In the genomic region with DNA sequence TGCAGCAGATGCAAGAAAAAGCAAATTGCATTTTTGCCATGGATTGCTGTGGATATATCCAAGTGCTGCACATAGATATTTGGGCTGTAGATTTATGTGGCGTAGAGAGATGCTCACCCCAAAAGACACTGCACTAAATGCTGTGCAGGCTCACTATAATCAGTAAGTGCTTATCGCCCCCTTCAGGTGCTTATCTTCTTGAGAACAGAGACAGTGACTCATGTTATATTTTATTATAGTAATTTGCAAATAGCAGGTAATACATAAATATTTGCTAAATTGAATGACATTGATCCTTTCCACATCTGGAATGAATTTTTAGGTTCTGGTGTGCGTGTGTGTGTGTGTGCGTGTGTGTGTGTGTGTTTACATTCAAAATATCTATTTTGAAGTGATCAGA, we compare ENCODE assay signal across 9 cellular contexts. TPM values are rescaled to one million over a fixed set of nuclear protein-coding genes. Genes with fewer than 3 reads are reported as not detected.
DNase-seq lines count a peak whose midpoint lies in the region; ATAC-seq and TF ChIP-seq lines count a peak whose summit lies in the region.
"Had no signal": no experiment of that assay in that cellular context is flagged by ENCODE, and none has a peak within 500 bp of the region (broad histone marks: within the 10 kb centered on the region; RNA-seq: fewer than 3 reads in every experiment).

No MANE protein-coding gene starts in this region.

- H3K27ac ChIP-seq in left ventricle myocardium inferior (replicated peaks) (no peak overlapping the region), OCI-LY1 (ENCODE audit: low read depth, low read length, poor library complexity, severe bottlenecking) (no peak overlapping the region)
- H3K27ac ChIP-seq: parathyroid adenoma had no signal

- no peak overlapping the region for H3K4me2 ChIP-seq in OCI-LY1 (ENCODE audit: low read length)

- H3K79me2 ChIP-seq in OCI-LY1 (ENCODE audit: insufficient read depth, low read length) = no peaks in the 10 kb centered on the region
- H3K79me2 ChIP-seq: parathyroid adenoma had no signal

- H4K20me1 ChIP-seq in OCI-LY1 (ENCODE audit: insufficient read depth, low read length) = no peaks in the 10 kb centered on the region

- no peak overlapping the region for H3K4me3 ChIP-seq in left ventricle myocardium inferior
- no peak overlapping the region for H3K4me3 ChIP-seq in OCI-LY1 (ENCODE audit: low read depth, low read length, poor library complexity, severe bottlenecking)

- H3K4me1 ChIP-seq in left ventricle myocardium inferior (no peaks in the 10 kb centered on the region), OCI-LY1 (ENCODE audit: insufficient read depth, low read length, severe bottlenecking) (no peaks in the 10 kb centered on the region)
- H3K4me1 ChIP-seq: parathyroid adenoma had no signal

- TF ChIP-seq POLR2A in erythroblast (IDR thresholded peaks at IDR 0.05; ENCODE audit: low read length) = no peak

- H2AFZ ChIP-seq in OCI-LY1 (ENCODE audit: low read length) = no peak overlapping the region
- H2AFZ ChIP-seq: parathyroid adenoma had no signal

- peak; percentile 36 for TF ChIP-seq CTCF in left ventricle myocardium inferior (IDR thresholded peaks at IDR 0.05; ENCODE audit: borderline replicate concordance)
- TF ChIP-seq CTCF in OCI-LY1 (IDR thresholded peaks at IDR 0.05; ENCODE audit: low read length) = peak; percentile 53; the same call in 1 of the 2 replicates

- peaks cover 6% of the 10 kb centered on the region for H3K27me3 ChIP-seq in left ventricle myocardium inferior (ENCODE audit: low read depth)
- H3K27me3 ChIP-seq in OCI-LY1 (ENCODE audit: insufficient read depth, low read length) = no peaks in the 10 kb centered on the region

- H3K36me3 ChIP-seq in left ventricle myocardium inferior (no peaks in the 10 kb centered on the region), OCI-LY1 (ENCODE audit: insufficient read depth, low read length) (no peaks in the 10 kb centered on the region)

- no peak overlapping the region for H3K9ac ChIP-seq in OCI-LY1 (ENCODE audit: low read length)
- H3K9ac ChIP-seq: parathyroid adenoma had no signal

- ATAC-seq in left ventricle myocardium superior (no peak), GM21825 (IDR thresholded peaks at IDR 0.05; ENCODE audit: unreplicated experiment) (no peak), GM21723 (IDR thresholded peaks at IDR 0.05; ENCODE audit: unreplicated experiment) (no peak), GM19463 (IDR thresholded peaks at IDR 0.05; ENCODE audit: unreplicated experiment) (no peak)

- H3K9me3 ChIP-seq in left ventricle myocardium inferior (replicated peaks) = no peaks in the 10 kb centered on the region
- no peaks in the 10 kb centered on the region for H3K9me3 ChIP-seq in OCI-LY1 (ENCODE audit: low read length)

- H3K9me2 ChIP-seq in OCI-LY1 (ENCODE audit: low read depth, low read length) = no peaks in the 10 kb centered on the region

- intact Hi-C loops in left ventricle myocardium inferior (cut with micrococcal nuclease) (no loop called here), left ventricle myocardium superior (cut with micrococcal nuclease) (no loop called here)

- no peaks in the 10 kb centered on the region for H3F3A ChIP-seq in OCI-LY1 (ENCODE audit: insufficient read depth, low read length)

- no peak for DNase-seq in left ventricle myocardium inferior
- no peak for DNase-seq in left ventricle myocardium superior
- DNase-seq in erythroblast (lab: John Stamatoyannopoulos, UW) = peak; percentile 80 to 91
- no peak for DNase-seq in activated effector memory CD4-positive, alpha-beta T cell treated with Interleukin-2 at 50 U/mL for 16 hours

RNA-seq across cellular contexts. Expression of gene PLEKHM3, which starts 36.8 kb away (rescaled TPM):
- total RNA-seq in left ventricle myocardium inferior (12.9 TPM), left ventricle myocardium superior (13.3 TPM)

Comparison
In these comparisons a context has a peak if more than half of its experiments do, and no peak if none do; other contexts are left out.
1. DNase-seq: peak in erythroblast (2 of 2); none in left ventricle myocardium inferior (single experiment), left ventricle myocardium superior (single experiment) and activated effector memory CD4-positive, alpha-beta T cell treated with Interleukin-2 at 50 U/mL for 16 hours (single experiment).